In genomic region chr13:41812237-41812636, GRCh38 we compare ENCODE assay signal across 25 cellular contexts.
DNase-seq lines count a peak whose midpoint lies in the region; ATAC-seq and TF ChIP-seq lines count a peak whose summit lies in the region.
"Had no signal": no experiment of that assay in that cellular context is flagged by ENCODE, and none has a peak within 500 bp of the region (broad histone marks: within the 10 kb centered on the region; RNA-seq: fewer than 3 reads in every experiment).

No MANE protein-coding gene starts in this region.

- TF ChIP-seq POLR2A in IMR-90 (IDR thresholded peaks at IDR 0.05; ENCODE audit: low read depth, low read length) (no peak), esophagus muscularis mucosa (IDR thresholded peaks at IDR 0.05; ENCODE audit: low read depth) (no peak)

- H3K4me1 ChIP-seq in CD4-positive, alpha-beta memory T cell (ENCODE audit: insufficient read depth, low read length), result peaks cover 16% of the 10 kb centered on the region
- H3K4me1 ChIP-seq in IMR-90 (ENCODE audit: control insufficient read depth, insufficient read depth, low read length) (peaks cover 2% of the 10 kb centered on the region; the same call in 1 of the 2 replicates), esophagus muscularis mucosa (peaks cover 4 to 17% (median 13%) of the 10 kb centered on the region in 4 donors), mesendoderm (ENCODE audit: control insufficient read depth, low read depth, low read length) (no peaks in the 10 kb centered on the region)

- in situ Hi-C loops in IMR-90 (cut with MboI; ENCODE audit: low sequenced_read_pairs), result no loop called here

- H3K4me3 ChIP-seq in CD4-positive, alpha-beta memory T cell (ENCODE audit: low read length in 2 of 2), result no peak overlapping the region
- H3K4me3 ChIP-seq in IMR-90 (ENCODE audit: insufficient read depth, low read depth, low read length) (no peak overlapping the region), esophagus muscularis mucosa (no peak overlapping the region), mesendoderm (ENCODE audit: low read length) (no peak overlapping the region)
- H3K4me3 ChIP-seq: transverse colon had no signal

- H3K27ac ChIP-seq in CD4-positive, alpha-beta memory T cell (ENCODE audit: low read depth, low read length), result no peak overlapping the region
- H3K27ac ChIP-seq in IMR-90 (ENCODE audit: insufficient read depth, low read length) (no peak overlapping the region), esophagus muscularis mucosa (replicated peaks in 1 of 4) (peak overlapping the region in 3 of 4 donors; percentile 3 to 44 (median 7)), mesendoderm (ENCODE audit: low read depth, low read length) (no peak overlapping the region)
- H3K27ac ChIP-seq: neutrophil, transverse colon, WERI-Rb-1 had no signal

- H3K4ac ChIP-seq in IMR-90 (ENCODE audit: low read depth, low read length), result no peak overlapping the region
- no peak overlapping the region for H3K4ac ChIP-seq in mesendoderm (ENCODE audit: low read depth, low read length)

- H4K8ac ChIP-seq in IMR-90 (ENCODE audit: low read depth in 2 of 2, low read length in 2 of 2) (no peak overlapping the region; a peak in 1 of 4 replicates), mesendoderm (ENCODE audit: low read depth, low read length) (no peak overlapping the region)

- peaks cover 11% of the 10 kb centered on the region for H3K36me3 ChIP-seq in CD4-positive, alpha-beta memory T cell (ENCODE audit: insufficient read depth, low read length)
- H3K36me3 ChIP-seq in IMR-90 (ENCODE audit: control insufficient read depth, insufficient read depth, low read length) (0 out of 2 replicates have a peak, but pooled peaks cover 1% of the 10 kb centered on the region), esophagus muscularis mucosa (peaks cover 0 to 30% (median 11%) of the 10 kb centered on the region in 4 donors), mesendoderm (ENCODE audit: control insufficient read depth, insufficient read depth, low read length) (no peaks in the 10 kb centered on the region)
- H3K36me3 ChIP-seq: brain microvascular endothelial cell, neutrophil, WERI-Rb-1 had no signal

- H2BK5ac ChIP-seq in IMR-90 (ENCODE audit: low read depth, low read length, poor library complexity, severe bottlenecking), result no peak overlapping the region
- no peak overlapping the region for H2BK5ac ChIP-seq in mesendoderm (ENCODE audit: low read length)

- H3K23ac ChIP-seq in IMR-90 (ENCODE audit: low read depth, low read length), result no peak overlapping the region
- no peak overlapping the region for H3K23ac ChIP-seq in mesendoderm (ENCODE audit: low read length)

- H3K9me3 Mint-ChIP-seq in CD4-positive, alpha-beta memory T cell, result peaks cover 0 to 2% (median 0%) of the 10 kb centered on the region in 8 donors
- H3K9me3 Mint-ChIP-seq in progenitor cell of endocrine pancreas (ENCODE audit: low read depth), result peaks cover 10% of the 10 kb centered on the region
- H3K9me3 Mint-ChIP-seq: activated naive CD4-positive, alpha-beta T cell treated with anti-CD3 and anti-CD28 coated beads for 36 hours; activated T-cell treated with anti-CD3 and anti-CD28 coated beads, Interleukin-2, amount 50 U/mL, for 72 hours had no signal

- H2BK15ac ChIP-seq in IMR-90 (ENCODE audit: low read depth, low read length) (no peak overlapping the region), mesendoderm (replicated peaks; ENCODE audit: low read depth) (no peak overlapping the region)

- TF ChIP-seq EP300 in esophagus muscularis mucosa (IDR thresholded peaks at IDR 0.05), result no peak

- no peaks in the 10 kb centered on the region for H3K9me3 ChIP-seq in CD4-positive, alpha-beta memory T cell (ENCODE audit: control insufficient read depth in 1 of 2, low read length in 2 of 2)
- peaks cover 2% of the 10 kb centered on the region; the same call in 1 of the 2 replicates for H3K9me3 ChIP-seq in IMR-90 (ENCODE audit: control insufficient read depth, insufficient read depth, low read length)
- H3K9me3 ChIP-seq in esophagus muscularis mucosa, result no peaks in the 10 kb centered on the region
- H3K9me3 ChIP-seq: neutrophil, transverse colon had no signal

- no peak overlapping the region for H2AK9ac ChIP-seq in IMR-90 (replicated peaks; ENCODE audit: low read depth, low read length, poor library complexity)

- TF ChIP-seq RAD21 in IMR-90 (IDR thresholded peaks at IDR 0.05; ENCODE audit: low read length), result no peak

- peaks cover 55 to 66% of the 10 kb centered on the region in 2 donors for H3K36me3 Mint-ChIP-seq in CD4-positive, alpha-beta memory T cell
- H3K36me3 Mint-ChIP-seq in progenitor cell of endocrine pancreas (ENCODE audit: insufficient read depth), result peaks cover 35% of the 10 kb centered on the region

- H3K27me3 Mint-ChIP-seq in CD4-positive, alpha-beta memory T cell, result no peaks in the 10 kb centered on the region
- no peaks in the 10 kb centered on the region for H3K27me3 Mint-ChIP-seq in progenitor cell of endocrine pancreas
- H3K27me3 Mint-ChIP-seq: memory B cell had no signal

- no peaks in the 10 kb centered on the region for H3K27me3 ChIP-seq in CD4-positive, alpha-beta memory T cell (ENCODE audit: insufficient read depth, low read length)
- H3K27me3 ChIP-seq in IMR-90 (ENCODE audit: control insufficient read depth, insufficient read depth, low read length), result no peaks in the 10 kb centered on the region
- no peaks in the 10 kb centered on the region for H3K27me3 ChIP-seq in esophagus muscularis mucosa
- H3K27me3 ChIP-seq in mesendoderm (ENCODE audit: insufficient read depth, low read length, poor library complexity), result no peaks in the 10 kb centered on the region
- H3K27me3 ChIP-seq: brain microvascular endothelial cell, neutrophil, transverse colon had no signal

- H3K9ac ChIP-seq in IMR-90 (ENCODE audit: low read depth, low read length) (no peak overlapping the region), mesendoderm (ENCODE audit: low read length) (no peak overlapping the region)

- H3K18ac ChIP-seq in IMR-90 (ENCODE audit: low read depth, low read length), result no peak overlapping the region
- H3K18ac ChIP-seq in mesendoderm (ENCODE audit: low read length), result no peak overlapping the region

- H2BK120ac ChIP-seq in IMR-90 (ENCODE audit: low read depth, low read length) (peak overlapping the region; percentile 42; the same call in 1 of the 2 replicates), mesendoderm (ENCODE audit: low read depth, low read length) (no peak overlapping the region)

- BruUV-seq in IMR-90 (replicated peaks; lab: Mats Ljungman, UMichigan), result no TSS peak

- H2AK5ac ChIP-seq in IMR-90 (ENCODE audit: low read depth, low read length) (0 out of 2 replicates have a peak overlapping the region, but pooled peaks have one; percentile 7), mesendoderm (ENCODE audit: low read length) (no peak overlapping the region)

- H4K20me1 ChIP-seq in IMR-90 (ENCODE audit: insufficient read depth, low read length), result no peaks in the 10 kb centered on the region

- H4K5ac ChIP-seq in IMR-90 (ENCODE audit: low read depth, low read length), result no peak overlapping the region
- H4K5ac ChIP-seq in mesendoderm (ENCODE audit: low read length), result no peak overlapping the region

- H3K56ac ChIP-seq in IMR-90 (ENCODE audit: extremely low read depth, insufficient read depth, low read length) (no peak overlapping the region), mesendoderm (ENCODE audit: low read length) (no peak overlapping the region)

- POLR2A ChIA-PET in CD4-positive, alpha-beta memory T cell (lab: Charles Lee; ENCODE audit: partially characterized antibody), result no interaction called here
- POLR2A ChIA-PET in IMR-90 (lab: Charles Lee; ENCODE audit: unreplicated experiment), result no interaction called here

- ATAC-seq in IMR-90 (ENCODE audit: low read depth), result no peak
- ATAC-seq: activated T-cell treated with anti-CD3 and anti-CD28 coated beads, Interleukin-2, amount 50 U/mL, for 72 hours had no signal

- no CpG with 5 or more reads among the region's 1 CpG for WGBS in IMR-90 (ENCODE audit: extremely low coverage in 2 of 2, insufficient read length in 1 of 2), 2 experiments
- 100% methylated on average over 1 of the region's 1 CpG for WGBS in esophagus muscularis mucosa
- no CpG with 5 or more reads among the region's 1 CpG for WGBS in mesendoderm (ENCODE audit: extremely low coverage, insufficient coverage, low lambda C conversion rate)

- peak overlapping the region in 1 of 8 donors; percentile 13 for H3K4me3 Mint-ChIP-seq in CD4-positive, alpha-beta memory T cell
- H3K4me3 Mint-ChIP-seq in progenitor cell of endocrine pancreas (ENCODE audit: low read depth), result no peak overlapping the region
- H3K4me3 Mint-ChIP-seq: activated naive CD4-positive, alpha-beta T cell treated with anti-CD3 and anti-CD28 coated beads for 36 hours; activated T-cell treated with anti-CD3 and anti-CD28 coated beads, Interleukin-2, amount 50 U/mL, for 72 hours had no signal

- no peak overlapping the region for H3K4me2 ChIP-seq in IMR-90 (ENCODE audit: low read depth, low read length)
- H3K4me2 ChIP-seq in mesendoderm (ENCODE audit: low read length), result no peak overlapping the region

- H3K9me1 ChIP-seq in IMR-90 (ENCODE audit: insufficient read depth, low read length), result peaks cover 3% of the 10 kb centered on the region; the same call in 1 of the 2 replicates

- DNase-seq in CD4-positive, alpha-beta memory T cell, result no peak
- DNase-seq in IMR-90, result no peak
- DNase-seq in esophagus muscularis mucosa (ENCODE audit: extremely low spot score), result no peak
- DNase-seq in progenitor cell of endocrine pancreas (ENCODE audit: low spot score, unreplicated experiment), result no peak
- DNase-seq in mesendoderm, result no peak
- no peak for DNase-seq in NCI-H226
- no peak for DNase-seq in DMS 273 (lab: John Stamatoyannopoulos, UW; ENCODE audit: unreplicated experiment)
- DNase-seq: activated CD4-positive, alpha-beta T cell treated with anti-CD3 and anti-CD28 coated beads for 48 hours; activated naive CD4-positive, alpha-beta T cell treated with anti-CD3 and anti-CD28 coated beads for 36 hours; activated T-cell treated with anti-CD3 and anti-CD28 coated beads, Interleukin-2, amount 50 U/mL, for 72 hours; brain microvascular endothelial cell; C1 segment of cervical spinal cord; effector CD4-positive, alpha-beta T cell; erythroblast; head of caudate nucleus; KBM-7; kidney glomerular epithelial cell; NCI-H1436 treated with DMSO at 0.1 percent for 48 hours; NCI-H446 treated with DMSO at 0.1 percent for 48 hours; stimulated activated CD4-positive, alpha-beta T cell treated with anti-CD3 and anti-CD28 coated beads, Interleukin-1b, Interleukin-23, amount 100 ng/mL, for 48 hours; stimulated activated CD8-positive, alpha-beta memory T cell treated with anti-CD3 and anti-CD28 coated beads, Interleukin-4, amount 100 ng/mL, for 48 hours; transverse colon; WERI-Rb-1 had no signal

- H3K14ac ChIP-seq in IMR-90 (replicated peaks; ENCODE audit: low read depth, low read length), result no peak overlapping the region

- peaks cover 0 to 3% of the 10 kb centered on the region in 2 experiments; a peak in 1 of 4 replicates for H3K79me1 ChIP-seq in IMR-90 (ENCODE audit: low read depth in 1 of 2, low read length in 2 of 2)
- no peaks in the 10 kb centered on the region for H3K79me1 ChIP-seq in mesendoderm (ENCODE audit: low read length)

- H2AFZ ChIP-seq in IMR-90 (replicated peaks; ENCODE audit: low read length, poor library complexity), result no peak overlapping the region

- no peak overlapping the region for H2BK20ac ChIP-seq in IMR-90 (ENCODE audit: low read depth, low read length)

- H4K91ac ChIP-seq in IMR-90 (ENCODE audit: insufficient read depth, low read depth, low read length), result no peak overlapping the region

- H3K79me2 ChIP-seq in mesendoderm (ENCODE audit: control insufficient read depth, insufficient read depth, low read length), result no peaks in the 10 kb centered on the region

- CTCF ChIA-PET in CD4-positive, alpha-beta memory T cell (lab: Charles Lee; ENCODE audit: partially characterized antibody), result no interaction called here
- CTCF ChIA-PET in IMR-90 (lab: Yijun Ruan, JAX), result no interaction called here

- intact Hi-C loops in CD4-positive, alpha-beta memory T cell (cut with micrococcal nuclease), result no loop called here
- intact Hi-C loops in IMR-90 (cut with micrococcal nuclease) (no loop called here), esophagus muscularis mucosa (cut with DNase I) (no loop called here)

- TF ChIP-seq CTCF in IMR-90 (conservative IDR thresholded peaks at IDR 0.05; ENCODE audit: low read depth, low read length), result no peak
- TF ChIP-seq CTCF in esophagus muscularis mucosa (IDR thresholded peaks at IDR 0.05), result no peak
- TF ChIP-seq CTCF in progenitor cell of endocrine pancreas (IDR thresholded peaks at IDR 0.05; ENCODE audit: unreplicated experiment), result no peak

- dilution Hi-C loops in IMR-90 (cut with HindIII; ENCODE audit: low sequenced_read_pairs, unreplicated experiment), result no loop called here

- peak overlapping the region; percentile 10 to 81 (median 67) for H3K27ac Mint-ChIP-seq in CD4-positive, alpha-beta memory T cell
- peak overlapping the region; percentile 76 for H3K27ac Mint-ChIP-seq in progenitor cell of endocrine pancreas
- H3K27ac Mint-ChIP-seq: activated naive CD4-positive, alpha-beta T cell treated with anti-CD3 and anti-CD28 coated beads for 36 hours had no signal

- H3K4me1 Mint-ChIP-seq in CD4-positive, alpha-beta memory T cell, result peaks cover 11 to 21% (median 14%) of the 10 kb centered on the region in 4 donors
- no peaks in the 10 kb centered on the region for H3K4me1 Mint-ChIP-seq in progenitor cell of endocrine pancreas (ENCODE audit: low read depth)

Comparison
In these comparisons a context has a peak if more than half of its experiments do, and no peak if none do; other contexts are left out.
1. H3K27ac ChIP-seq: peak in esophagus muscularis mucosa (3 of 4); none in CD4-positive, alpha-beta memory T cell (single experiment), IMR-90 (single experiment) and mesendoderm (single experiment).